In genomic region chr2:43018179-43019024, GRCh38 we compare ENCODE assay signal across 10 cellular contexts.
DNase-seq lines count a peak whose midpoint lies in the region; ATAC-seq lines count a peak whose summit lies in the region.
"Had no signal": no experiment of that assay in that cellular context is flagged by ENCODE, and none has a peak within 500 bp of the region (broad histone marks: within the 10 kb centered on the region; RNA-seq: fewer than 3 reads in every experiment).

No MANE protein-coding gene starts in this region.

- peak overlapping the region; percentile 24 for H3K27ac ChIP-seq in angular gyrus (ENCODE audit: low read depth, low read length)

- DNase-seq in GM04504 (ENCODE audit: low read depth) (peak; percentile 75), hepatic stellate cell (ENCODE audit: low spot score) (peak; percentile 69), skeletal muscle cell (ENCODE audit: low read depth) (peak; percentile 71), NCI-H146 treated with DMSO at 0.1 percent for 48 hours (lab: John Stamatoyannopoulos, UW; ENCODE audit: unreplicated experiment) (no peak)
- DNase-seq in activated naive CD4-positive, alpha-beta T cell treated with Interleukin-2 at 50 U/mL for 16 hours: no peak
- DNase-seq: NCI-H345; stimulated activated CD4-positive, alpha-beta T cell treated with anti-CD3 and anti-CD28 coated beads, Interleukin-4, amount 100 ng/mL, for 24 hours had no signal

- no peak overlapping the region for H3K4me3 ChIP-seq in skeletal muscle cell (ENCODE audit: low read depth, low read length)

- ATAC-seq in HG02759 (IDR thresholded peaks at IDR 0.05; ENCODE audit: unreplicated experiment) (no peak), HG03565 (IDR thresholded peaks at IDR 0.05; ENCODE audit: unreplicated experiment) (no peak)

Comparison
In these comparisons a context has a peak if more than half of its experiments do, and no peak if none do; other contexts are left out.
1. DNase-seq: peak in GM04504 (single experiment), hepatic stellate cell (single experiment) and skeletal muscle cell (single experiment); none in activated naive CD4-positive, alpha-beta T cell treated with Interleukin-2 at 50 U/mL for 16 hours (single experiment) and NCI-H146 treated with DMSO at 0.1 percent for 48 hours (single experiment).